In the genomic region with DNA sequence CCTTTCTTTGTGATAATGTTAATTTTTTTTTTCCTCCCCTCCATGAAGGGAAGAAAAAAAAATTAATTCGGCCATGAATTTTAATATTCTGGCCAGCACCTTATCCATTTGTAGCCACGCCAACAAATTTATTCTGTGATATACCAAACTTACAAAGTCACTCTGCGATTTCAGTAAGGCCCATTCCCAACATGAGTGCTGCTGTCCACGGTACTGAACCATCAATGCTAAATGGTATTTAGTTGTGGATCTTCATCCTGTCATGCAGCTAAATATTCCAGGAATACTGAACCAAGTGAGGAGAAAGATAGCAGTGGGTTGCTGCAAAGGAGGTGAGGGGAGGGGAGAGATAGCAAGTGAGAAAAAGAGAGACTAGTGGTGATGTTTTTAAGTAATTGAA, we compare ENCODE assay signal across 1 cellular context.
A peak's percentile ranks its signal among the peaks of the same experiment; 100 is the strongest.
TF ChIP-seq lines count a peak whose summit lies in the region.

No MANE protein-coding gene starts in this region.

TF ChIP-seq in HepG2, 621 proteins besides CTCF, POLR2A, EP300 and RAD21 (continued from another document):
- TF ChIP-seq FOXK1 (CRISPR knock-in tag; IDR thresholded peaks at IDR 0.05; ENCODE audit: borderline replicate concordance, low read depth) (peak; percentile 20; the same call in 1 of the 2 replicates), ZSCAN9 (CRISPR knock-in tag; IDR thresholded peaks at IDR 0.05; ENCODE audit: borderline replicate concordance) (peak; percentile 72), ZNF674 (CRISPR knock-in tag; IDR thresholded peaks at IDR 0.05; ENCODE audit: low read depth) (no peak), ELF3 (CRISPR knock-in tag; IDR thresholded peaks at IDR 0.05) (0 out of 2 replicates have a peak, but pooled peaks have one; percentile 24), SAP130 (CRISPR knock-in tag; IDR thresholded peaks at IDR 0.05; ENCODE audit: low read depth) (peak; percentile 48; the same call in 1 of the 2 replicates), NCOA2 (CRISPR knock-in tag; IDR thresholded peaks at IDR 0.05) (0 out of 2 replicates have a peak, but pooled peaks have one; percentile 28), ZNF383 (CRISPR knock-in tag; IDR thresholded peaks at IDR 0.05; ENCODE audit: borderline replicate concordance) (no peak), EHMT2 (IDR thresholded peaks at IDR 0.05; ENCODE audit: borderline replicate concordance, low read depth, low read length) (peak; percentile 98), ZSCAN21 (CRISPR knock-in tag; IDR thresholded peaks at IDR 0.05; ENCODE audit: borderline replicate concordance) (0 out of 2 replicates have a peak, but pooled peaks have one; percentile 40), MTA1 (CRISPR knock-in tag; IDR thresholded peaks at IDR 0.05; ENCODE audit: borderline replicate concordance) (no peak), PCBP2 (optimal IDR thresholded peaks at IDR 0.05; ENCODE audit: low read depth, low read length, poor library complexity, severe bottlenecking) (no peak), ZFP36L2 (CRISPR knock-in tag; IDR thresholded peaks at IDR 0.05) (0 out of 2 replicates have a peak, but pooled peaks have one; percentile 45), FOXJ3 (CRISPR knock-in tag; IDR thresholded peaks at IDR 0.05; ENCODE audit: borderline replicate concordance) (no peak), TAF1 (CRISPR knock-in tag; IDR thresholded peaks at IDR 0.05) (no peak), WIZ (CRISPR knock-in tag; IDR thresholded peaks at IDR 0.05) (peak; percentile 91; the same call in 1 of the 2 replicates), KLF11 (CRISPR knock-in tag; IDR thresholded peaks at IDR 0.05) (peak; percentile 70; the same call in 1 of the 2 replicates), GATAD2A (CRISPR knock-in tag; IDR thresholded peaks at IDR 0.05) (no peak), TGIF2 (CRISPR knock-in tag; IDR thresholded peaks at IDR 0.05) (peak; percentile 36; the same call in 1 of the 2 replicates), ZFP37 (CRISPR knock-in tag; IDR thresholded peaks at IDR 0.05; ENCODE audit: borderline replicate concordance) (peak; percentile 66; the same call in 1 of the 2 replicates), ZNF792 (CRISPR knock-in tag; IDR thresholded peaks at IDR 0.05) (peak; percentile 67; the same call in 1 of the 2 replicates), ZNF546 (CRISPR knock-in tag; conservative IDR thresholded peaks at IDR 0.05) (no peak), ZNF883 (CRISPR knock-in tag; IDR thresholded peaks at IDR 0.05; ENCODE audit: not compliant biosample characterization) (no peak), ZNF441 (CRISPR knock-in tag; IDR thresholded peaks at IDR 0.05; ENCODE audit: borderline replicate concordance) (0 out of 2 replicates have a peak, but pooled peaks have one; percentile 24)
- TF ChIP-seq, protein P1, sequence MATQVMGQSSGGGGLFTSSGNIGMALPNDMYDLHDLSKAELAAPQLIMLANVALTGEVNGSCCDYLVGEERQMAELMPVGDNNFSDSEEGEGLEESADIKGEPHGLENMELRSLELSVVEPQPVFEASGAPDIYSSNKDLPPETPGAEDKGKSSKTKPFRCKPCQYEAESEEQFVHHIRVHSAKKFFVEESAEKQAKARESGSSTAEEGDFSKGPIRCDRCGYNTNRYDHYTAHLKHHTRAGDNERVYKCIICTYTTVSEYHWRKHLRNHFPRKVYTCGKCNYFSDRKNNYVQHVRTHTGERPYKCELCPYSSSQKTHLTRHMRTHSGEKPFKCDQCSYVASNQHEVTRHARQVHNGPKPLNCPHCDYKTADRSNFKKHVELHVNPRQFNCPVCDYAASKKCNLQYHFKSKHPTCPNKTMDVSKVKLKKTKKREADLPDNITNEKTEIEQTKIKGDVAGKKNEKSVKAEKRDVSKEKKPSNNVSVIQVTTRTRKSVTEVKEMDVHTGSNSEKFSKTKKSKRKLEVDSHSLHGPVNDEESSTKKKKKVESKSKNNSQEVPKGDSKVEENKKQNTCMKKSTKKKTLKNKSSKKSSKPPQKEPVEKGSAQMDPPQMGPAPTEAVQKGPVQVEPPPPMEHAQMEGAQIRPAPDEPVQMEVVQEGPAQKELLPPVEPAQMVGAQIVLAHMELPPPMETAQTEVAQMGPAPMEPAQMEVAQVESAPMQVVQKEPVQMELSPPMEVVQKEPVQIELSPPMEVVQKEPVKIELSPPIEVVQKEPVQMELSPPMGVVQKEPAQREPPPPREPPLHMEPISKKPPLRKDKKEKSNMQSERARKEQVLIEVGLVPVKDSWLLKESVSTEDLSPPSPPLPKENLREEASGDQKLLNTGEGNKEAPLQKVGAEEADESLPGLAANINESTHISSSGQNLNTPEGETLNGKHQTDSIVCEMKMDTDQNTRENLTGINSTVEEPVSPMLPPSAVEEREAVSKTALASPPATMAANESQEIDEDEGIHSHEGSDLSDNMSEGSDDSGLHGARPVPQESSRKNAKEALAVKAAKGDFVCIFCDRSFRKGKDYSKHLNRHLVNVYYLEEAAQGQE (IDR thresholded peaks at IDR 0.05; ENCODE audit: borderline replicate concordance in 1 of 2, low read depth in 1 of 2, low read length in 2 of 2): peak; percentile 85 to 99
- TF ChIP-seq, protein P2, sequence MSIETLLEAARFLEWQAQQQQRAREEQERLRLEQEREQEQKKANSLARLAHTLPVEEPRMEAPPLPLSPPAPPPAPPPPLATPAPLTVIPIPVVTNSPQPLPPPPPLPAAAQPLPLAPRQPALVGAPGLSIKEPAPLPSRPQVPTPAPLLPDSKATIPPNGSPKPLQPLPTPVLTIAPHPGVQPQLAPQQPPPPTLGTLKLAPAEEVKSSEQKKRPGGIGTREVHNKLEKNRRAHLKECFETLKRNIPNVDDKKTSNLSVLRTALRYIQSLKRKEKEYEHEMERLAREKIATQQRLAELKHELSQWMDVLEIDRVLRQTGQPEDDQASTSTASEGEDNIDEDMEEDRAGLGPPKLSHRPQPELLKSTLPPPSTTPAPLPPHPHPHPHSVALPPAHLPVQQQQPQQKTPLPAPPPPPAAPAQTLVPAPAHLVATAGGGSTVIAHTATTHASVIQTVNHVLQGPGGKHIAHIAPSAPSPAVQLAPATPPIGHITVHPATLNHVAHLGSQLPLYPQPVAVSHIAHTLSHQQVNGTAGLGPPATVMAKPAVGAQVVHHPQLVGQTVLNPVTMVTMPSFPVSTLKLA (IDR thresholded peaks at IDR 0.05): no peak
- TF ChIP-seq, protein P3, sequence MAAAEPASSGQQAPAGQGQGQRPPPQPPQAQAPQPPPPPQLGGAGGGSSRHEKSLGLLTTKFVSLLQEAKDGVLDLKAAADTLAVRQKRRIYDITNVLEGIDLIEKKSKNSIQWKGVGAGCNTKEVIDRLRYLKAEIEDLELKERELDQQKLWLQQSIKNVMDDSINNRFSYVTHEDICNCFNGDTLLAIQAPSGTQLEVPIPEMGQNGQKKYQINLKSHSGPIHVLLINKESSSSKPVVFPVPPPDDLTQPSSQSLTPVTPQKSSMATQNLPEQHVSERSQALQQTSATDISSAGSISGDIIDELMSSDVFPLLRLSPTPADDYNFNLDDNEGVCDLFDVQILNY (CRISPR knock-in tag; conservative IDR thresholded peaks at IDR 0.05): 0 out of 2 replicates have a peak, but pooled peaks have one; percentile 37
- TF ChIP-seq, protein P4, sequence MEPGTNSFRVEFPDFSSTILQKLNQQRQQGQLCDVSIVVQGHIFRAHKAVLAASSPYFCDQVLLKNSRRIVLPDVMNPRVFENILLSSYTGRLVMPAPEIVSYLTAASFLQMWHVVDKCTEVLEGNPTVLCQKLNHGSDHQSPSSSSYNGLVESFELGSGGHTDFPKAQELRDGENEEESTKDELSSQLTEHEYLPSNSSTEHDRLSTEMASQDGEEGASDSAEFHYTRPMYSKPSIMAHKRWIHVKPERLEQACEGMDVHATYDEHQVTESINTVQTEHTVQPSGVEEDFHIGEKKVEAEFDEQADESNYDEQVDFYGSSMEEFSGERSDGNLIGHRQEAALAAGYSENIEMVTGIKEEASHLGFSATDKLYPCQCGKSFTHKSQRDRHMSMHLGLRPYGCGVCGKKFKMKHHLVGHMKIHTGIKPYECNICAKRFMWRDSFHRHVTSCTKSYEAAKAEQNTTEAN (CRISPR knock-in tag; conservative IDR thresholded peaks at IDR 0.05): no peak
- TF ChIP-seq, protein P5, sequence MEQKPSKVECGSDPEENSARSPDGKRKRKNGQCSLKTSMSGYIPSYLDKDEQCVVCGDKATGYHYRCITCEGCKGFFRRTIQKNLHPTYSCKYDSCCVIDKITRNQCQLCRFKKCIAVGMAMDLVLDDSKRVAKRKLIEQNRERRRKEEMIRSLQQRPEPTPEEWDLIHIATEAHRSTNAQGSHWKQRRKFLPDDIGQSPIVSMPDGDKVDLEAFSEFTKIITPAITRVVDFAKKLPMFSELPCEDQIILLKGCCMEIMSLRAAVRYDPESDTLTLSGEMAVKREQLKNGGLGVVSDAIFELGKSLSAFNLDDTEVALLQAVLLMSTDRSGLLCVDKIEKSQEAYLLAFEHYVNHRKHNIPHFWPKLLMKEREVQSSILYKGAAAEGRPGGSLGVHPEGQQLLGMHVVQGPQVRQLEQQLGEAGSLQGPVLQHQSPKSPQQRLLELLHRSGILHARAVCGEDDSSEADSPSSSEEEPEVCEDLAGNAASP (CRISPR knock-in tag; IDR thresholded peaks at IDR 0.05; ENCODE audit: borderline replicate concordance): 0 out of 2 replicates have a peak, but pooled peaks have one; percentile 24
- TF ChIP-seq, protein P6, sequence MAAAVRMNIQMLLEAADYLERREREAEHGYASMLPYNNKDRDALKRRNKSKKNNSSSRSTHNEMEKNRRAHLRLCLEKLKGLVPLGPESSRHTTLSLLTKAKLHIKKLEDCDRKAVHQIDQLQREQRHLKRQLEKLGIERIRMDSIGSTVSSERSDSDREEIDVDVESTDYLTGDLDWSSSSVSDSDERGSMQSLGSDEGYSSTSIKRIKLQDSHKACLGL (CRISPR knock-in tag; IDR thresholded peaks at IDR 0.05): no peak
